Comparison of ENCODE assay signal across 8 cellular contexts in the genomic region with DNA sequence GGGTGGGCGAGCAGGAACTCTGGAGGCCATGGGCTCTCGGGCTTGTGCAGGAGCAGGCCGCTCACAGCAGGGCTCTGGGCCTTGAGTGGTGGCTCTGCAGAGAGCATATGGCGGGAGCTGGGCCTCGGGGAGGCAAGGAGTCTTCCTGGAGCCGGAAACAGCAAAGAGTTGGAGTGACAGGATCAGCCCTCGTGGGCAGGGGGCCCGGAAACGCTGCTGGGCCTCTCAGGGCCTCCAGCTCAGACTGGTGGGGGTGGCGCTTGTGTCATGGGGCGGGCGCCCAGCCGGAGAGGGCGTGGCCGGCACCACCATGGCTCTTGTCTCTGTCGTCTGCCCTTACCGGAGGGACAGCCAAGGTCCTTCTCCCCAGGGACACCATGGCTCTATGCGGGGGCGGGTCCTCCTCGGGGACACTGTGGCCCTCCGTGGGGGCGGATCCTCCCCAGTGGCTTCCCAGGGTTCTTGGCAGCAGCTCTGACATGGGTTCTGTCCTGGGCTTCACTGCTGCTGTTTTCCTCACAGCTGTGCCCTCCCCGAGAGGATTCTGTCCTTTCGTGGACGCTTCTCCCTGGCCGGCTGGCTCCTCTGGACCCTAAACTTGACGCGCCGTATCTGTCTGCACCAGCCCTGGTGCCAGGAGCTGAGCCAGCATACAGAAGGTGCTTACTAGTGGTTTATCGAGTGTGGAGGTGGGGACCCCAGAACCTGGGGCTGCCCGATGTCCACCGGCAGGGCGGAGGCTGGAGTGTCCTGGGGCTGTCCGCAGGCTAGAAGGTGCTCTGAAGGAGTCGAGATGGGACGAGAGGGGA. TPM values are rescaled to one million over a fixed set of nuclear protein-coding genes. Genes with fewer than 3 reads are reported as not detected.
DNase-seq lines count a peak whose midpoint lies in the region; ATAC-seq and TF ChIP-seq lines count a peak whose summit lies in the region.

No MANE protein-coding gene starts in this region.

- peaks cover 4% of the 10 kb centered on the region for H4K20me1 ChIP-seq in neural cell (ENCODE audit: insufficient read depth)

- DNase-seq in GF-D8 (lab: John Stamatoyannopoulos, UW) (peak; percentile 81), activated T-cell treated with anti-CD3 and anti-CD28 coated beads for 24 hours (ENCODE audit: low read depth) (peak; percentile 57), esophagus squamous epithelium (lab: John Stamatoyannopoulos, UW) (no peak)

- peak overlapping the region; percentile 47 for H3K9ac ChIP-seq in neural cell (ENCODE audit: low read length)
- peak overlapping the region in 3 of 5 donors; percentile 20 to 64 (median 53) for H3K9ac ChIP-seq in subcutaneous abdominal adipose tissue (ENCODE audit: low read length in 5 of 5)

- no peak for TF ChIP-seq RAD21 in neural cell (conservative IDR thresholded peaks at IDR 0.05)

- no peaks in the 10 kb centered on the region for H3K36me3 Mint-ChIP-seq in IgD-negative memory B cell

- no peaks in the 10 kb centered on the region for H3K27me3 Mint-ChIP-seq in IgD-negative memory B cell

- peak overlapping the region in 2 of 4 donors; percentile 16 to 42 for H3K4me3 ChIP-seq in esophagus squamous epithelium
- no peak overlapping the region for H3K4me3 ChIP-seq in neural cell (ENCODE audit: low read length)
- peak overlapping the region in 4 of 5 donors; percentile 19 to 59 (median 44) for H3K4me3 ChIP-seq in subcutaneous abdominal adipose tissue (ENCODE audit: low read depth in 1 of 5, low read length in 5 of 5)

- H3K9me3 Mint-ChIP-seq in IgD-negative memory B cell, result no peaks in the 10 kb centered on the region

- no peak overlapping the region for H3K4me2 ChIP-seq in neural cell (ENCODE audit: low read length)

- no peaks in the 10 kb centered on the region for H3K9me2 ChIP-seq in neural cell (ENCODE audit: insufficient read depth, low read length)

- H2AFZ ChIP-seq in neural cell (ENCODE audit: low read depth, low read length), result no peak overlapping the region

- ATAC-seq in GM18517 (IDR thresholded peaks at IDR 0.05; ENCODE audit: unreplicated experiment), result no peak
- no peak for ATAC-seq in GM18870 (IDR thresholded peaks at IDR 0.05; ENCODE audit: unreplicated experiment)

- 27 to 54% methylated on average over 2 to 18 of the region's 36 CpGs for WGBS in esophagus squamous epithelium, 2 donors

- no peak for TF ChIP-seq CTCF in esophagus squamous epithelium (IDR thresholded peaks at IDR 0.05)
- TF ChIP-seq CTCF in neural cell (IDR thresholded peaks at IDR 0.05; ENCODE audit: poor library complexity, severe bottlenecking), result no peak

- H3K27ac ChIP-seq in esophagus squamous epithelium, result peak overlapping the region in 3 of 4 donors; percentile 35 to 61 (median 52)
- H3K27ac ChIP-seq in neural cell (ENCODE audit: low read length), result peak overlapping the region; percentile 44
- peak overlapping the region; percentile 7 for H3K27ac ChIP-seq in subcutaneous abdominal adipose tissue (ENCODE audit: low read depth, low read length)

- H3K79me2 ChIP-seq in neural cell (replicated peaks; ENCODE audit: insufficient read depth, low read length), result peaks cover 20% of the 10 kb centered on the region

- peaks cover 9 to 19% (median 16%) of the 10 kb centered on the region in 3 donors for H3K4me1 Mint-ChIP-seq in IgD-negative memory B cell

- H3K27ac Mint-ChIP-seq in IgD-negative memory B cell, result peak overlapping the region in 2 of 3 donors; percentile 75 to 88

- H3K4me3 Mint-ChIP-seq in IgD-negative memory B cell, result peak overlapping the region in 3 of 4 donors; percentile 27 to 67 (median 46)

- no peaks in the 10 kb centered on the region for H3F3A ChIP-seq in neural cell (ENCODE audit: insufficient read depth, low read length, poor library complexity, severe bottlenecking)

- H3K36me3 ChIP-seq in esophagus squamous epithelium, result peaks cover 0 to 42% (median 9%) of the 10 kb centered on the region in 3 donors
- H3K36me3 ChIP-seq in neural cell (ENCODE audit: insufficient read depth, low read length), result no peaks in the 10 kb centered on the region
- peaks cover 0 to 38% (median 11%) of the 10 kb centered on the region in 5 donors for H3K36me3 ChIP-seq in subcutaneous abdominal adipose tissue (ENCODE audit: control insufficient read depth in 5 of 5, insufficient read depth in 5 of 5, low read length in 5 of 5)

- TF ChIP-seq EP300 in neural cell (conservative IDR thresholded peaks at IDR 0.05; ENCODE audit: poor library complexity, severe bottlenecking), result no peak

- peaks cover 35 to 61% (median 47%) of the 10 kb centered on the region in 3 donors for H3K4me1 ChIP-seq in esophagus squamous epithelium
- H3K4me1 ChIP-seq in subcutaneous abdominal adipose tissue (ENCODE audit: control insufficient read depth in 5 of 5, insufficient read depth in 5 of 5, low read length in 5 of 5), result peaks cover 4 to 53% (median 44%) of the 10 kb centered on the region in 5 donors

- TF ChIP-seq POLR2A in esophagus squamous epithelium (IDR thresholded peaks at IDR 0.05), result no peak

- H3K9me3 ChIP-seq in esophagus squamous epithelium (no peaks in the 10 kb centered on the region), neural cell (ENCODE audit: low read length) (no peaks in the 10 kb centered on the region), subcutaneous abdominal adipose tissue (ENCODE audit: control insufficient read depth in 5 of 5, low read length in 5 of 5) (no peaks in the 10 kb centered on the region)

- H3K27me3 ChIP-seq in esophagus squamous epithelium (no peaks in the 10 kb centered on the region), neural cell (ENCODE audit: insufficient read depth, low read depth, low read length) (no peaks in the 10 kb centered on the region), subcutaneous abdominal adipose tissue (ENCODE audit: control insufficient read depth in 5 of 5, insufficient read depth in 4 of 5, low read length in 5 of 5) (no peaks in the 10 kb centered on the region)

- intact Hi-C loops in esophagus squamous epithelium (cut with DNase I), result no loop called here

TF ChIP-seq in neural cell, 6 proteins besides CTCF, POLR2A, EP300 and RAD21:
- no peak for TF ChIP-seq EZH2 (IDR thresholded peaks at IDR 0.05; ENCODE audit: borderline replicate concordance, insufficient read depth, low read length, poor library complexity, severe bottlenecking)
- no peak for TF ChIP-seq SMC3 (conservative IDR thresholded peaks at IDR 0.05; ENCODE audit: poor library complexity)
- TF ChIP-seq MXI1 (conservative IDR thresholded peaks at IDR 0.05; ENCODE audit: poor library complexity, severe bottlenecking), result no peak
- TF ChIP-seq POLR2AphosphoS5 (IDR thresholded peaks at IDR 0.05), result no peak
- TF ChIP-seq REST (IDR thresholded peaks at IDR 0.05; ENCODE audit: borderline replicate concordance), result no peak
- no peak for TF ChIP-seq TAF1 (IDR thresholded peaks at IDR 0.05; ENCODE audit: low read depth)
TF ChIP-seq in neural cell: peak in this region for 0.

RNA-seq across cellular contexts. Expression of gene FBRSL1, which starts 17.0 kb away (rescaled TPM):
- polyA plus RNA-seq in IgD-negative memory B cell (6.8 TPM), neural cell (11.9 and 37.0 TPM in 2 replicates)
- 10 to 100 TPM in 3 of 4 donors, 1 to 10 TPM in 1; 5.9 to 34.3 (median 23.4) TPM for total RNA-seq in esophagus squamous epithelium
- polyA minus RNA-seq in neural cell, result 19.3 and 23.6 TPM in 2 replicates
